In the genomic region with DNA sequence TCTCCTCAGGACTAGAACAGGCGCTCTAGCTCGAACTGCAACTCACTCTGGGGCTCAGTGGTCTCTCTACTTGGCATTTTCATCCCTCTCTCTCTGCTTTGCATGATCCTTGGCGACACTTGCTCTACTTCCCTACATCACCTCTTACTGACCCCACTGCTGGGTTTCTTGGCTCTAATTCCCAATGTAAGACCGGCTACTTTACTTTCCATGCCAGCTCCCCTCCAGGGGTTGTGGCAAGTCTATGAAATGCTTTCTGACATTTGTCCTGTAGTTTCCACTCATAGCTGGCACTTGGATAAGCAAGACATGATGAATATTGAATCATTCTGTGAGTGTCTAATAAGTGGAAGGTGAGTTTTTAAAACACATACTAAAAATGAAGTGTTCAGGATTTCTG, we compare ENCODE assay signal across 28 cellular contexts.
"Had no signal": no experiment of that assay in that cellular context is flagged by ENCODE, and none has a peak within 500 bp of the region (broad histone marks: within the 10 kb centered on the region; RNA-seq: fewer than 3 reads in every experiment).

No MANE protein-coding gene starts in this region.

- H3K9ac ChIP-seq: neural progenitor cell had no signal

- H2AFZ ChIP-seq: neural progenitor cell had no signal

- H3K27me3 Mint-ChIP-seq: naive B cell; progenitor cell of endocrine pancreas; stimulated activated memory B cell treated with anti-CD40 and anti-IgM and Interleukin-4, amounts not matched to agents 10 μg/mL and 1 μg/mL and 100 μg/mL, for 72 hours; stimulated activated naive CD8-positive, alpha-beta T cell treated with anti-CD3 and anti-CD28 coated beads, Interleukin-15, amount 100 ng/mL, for 72 hours; type B pancreatic cell had no signal

- H3K27ac Mint-ChIP-seq: immature natural killer cell; natural killer cell; nephron progenitor cell; neural progenitor cell; progenitor cell of endocrine pancreas; stimulated activated memory B cell treated with anti-CD40 and anti-IgM and Interleukin-4, amounts not matched to agents 10 μg/mL and 1 μg/mL and 100 μg/mL, for 72 hours; stimulated activated naive CD8-positive, alpha-beta T cell treated with anti-CD3 and anti-CD28 coated beads, Interleukin-15, amount 100 ng/mL, for 72 hours; type B pancreatic cell had no signal

- H3K36me3 ChIP-seq: left lung, lower lobe of right lung, neural progenitor cell, ovary, right atrium auricular region, right lobe of liver, tibial nerve, uterus had no signal

- H3K4me2 ChIP-seq: neural progenitor cell, smooth muscle cell had no signal

- H3K4me1 ChIP-seq: left lung, lower lobe of right lung, neural progenitor cell, right atrium auricular region, right lobe of liver, tibial nerve, uterus had no signal

- H3K27ac ChIP-seq: left lung, lower lobe of right lung, neural progenitor cell, ovary, right atrium auricular region, right lobe of liver, tibial nerve, uterus had no signal

- ATAC-seq: left colon; left lung; lower lobe of right lung; natural killer cell; right lobe of liver; stimulated activated memory B cell treated with anti-CD40 and anti-IgM and Interleukin-4, amounts not matched to agents 10 μg/mL and 1 μg/mL and 100 μg/mL, for 72 hours; stimulated activated naive CD8-positive, alpha-beta T cell treated with anti-CD3 and anti-CD28 coated beads, Interleukin-15, amount 100 ng/mL, for 72 hours had no signal

- H3K9me3 ChIP-seq: left lung, lower lobe of right lung, ovary, right atrium auricular region, right lobe of liver, tibial nerve, uterus had no signal

- H3K4me3 ChIP-seq: left lung, lower lobe of right lung, neural progenitor cell, ovary, right atrium auricular region, right lobe of liver, smooth muscle cell, tibial nerve, uterus had no signal

- H3K4me3 Mint-ChIP-seq: immature natural killer cell; naive B cell; natural killer cell; nephron progenitor cell; neural progenitor cell; stimulated activated memory B cell treated with anti-CD40 and anti-IgM and Interleukin-4, amounts not matched to agents 10 μg/mL and 1 μg/mL and 100 μg/mL, for 72 hours; stimulated activated naive CD8-positive, alpha-beta T cell treated with anti-CD3 and anti-CD28 coated beads, Interleukin-15, amount 100 ng/mL, for 72 hours; type B pancreatic cell had no signal

- H3K27me3 ChIP-seq: left lung, neural progenitor cell, ovary, right atrium auricular region, right lobe of liver, tibial nerve, uterus had no signal

- H3K4me1 Mint-ChIP-seq: immature natural killer cell; naive B cell; natural killer cell; nephron progenitor cell; neural progenitor cell; stimulated activated memory B cell treated with anti-CD40 and anti-IgM and Interleukin-4, amounts not matched to agents 10 μg/mL and 1 μg/mL and 100 μg/mL, for 72 hours; stimulated activated naive CD8-positive, alpha-beta T cell treated with anti-CD3 and anti-CD28 coated beads, Interleukin-15, amount 100 ng/mL, for 72 hours had no signal

- H3K36me3 Mint-ChIP-seq: naive B cell; natural killer cell; neural progenitor cell; stimulated activated memory B cell treated with anti-CD40 and anti-IgM and Interleukin-4, amounts not matched to agents 10 μg/mL and 1 μg/mL and 100 μg/mL, for 72 hours had no signal

- DNase-seq: hypothalamus; immature natural killer cell; kidney; left colon; left lung; lower lobe of right lung; mammary epithelial cell; mesenchymal stem cell; naive B cell; natural killer cell; nephron progenitor cell; ovary; right lobe of liver; stimulated activated CD4-positive, alpha-beta T cell treated with anti-CD3 and anti-CD28 coated beads, Interleukin-1b, Interleukin-23, amount 100 ng/mL, for 48 hours; stimulated activated CD4-positive, alpha-beta T cell treated with anti-CD3 and anti-CD28 coated beads, Interleukin-2, amount 100 ng/mL, for 48 hours; stimulated activated CD4-positive, alpha-beta T cell treated with anti-CD3 and anti-CD28 coated beads, Interleukin-4, amount 100 ng/mL, for 4 hours; stimulated activated CD8-positive, alpha-beta memory T cell treated with anti-CD3 and anti-CD28 coated beads, Interleukin-4, amount 100 ng/mL, for 48 hours; stimulated activated naive CD4-positive, alpha-beta T cell treated with Interleukin-2 at 50 U/mL for 16 hours; stimulated activated naive CD8-positive, alpha-beta T cell treated with anti-CD3 and anti-CD28 coated beads, Interleukin-15, amount 100 ng/mL, for 72 hours; substantia nigra; uterus had no signal
